ENCODE assay signal across 8 cellular contexts in the genomic region with DNA sequence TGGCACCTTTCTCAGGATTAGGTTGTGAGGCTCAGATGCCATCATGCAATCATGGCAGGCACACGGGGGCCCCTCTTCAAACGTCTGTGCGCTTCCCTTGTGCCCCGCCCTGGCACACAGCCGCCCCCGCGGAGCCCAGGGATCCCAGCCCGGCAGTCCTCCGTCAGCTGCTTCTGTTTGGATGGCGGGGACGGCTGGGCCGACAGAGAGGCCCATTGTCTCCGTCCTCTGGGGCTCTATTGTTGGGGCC. TPM values are rescaled to one million over a fixed set of nuclear protein-coding genes. Genes with fewer than 3 reads are reported as not detected.
DNase-seq lines count a peak whose midpoint lies in the region; ATAC-seq and TF ChIP-seq lines count a peak whose summit lies in the region.

No MANE protein-coding gene starts in this region.

- H3K27me3 ChIP-seq in SU-DHL-6 (ENCODE audit: low read length), result no peaks in the 10 kb centered on the region
- no peaks in the 10 kb centered on the region for H3K27me3 ChIP-seq in colonic mucosa
- H3K27me3 ChIP-seq in lower lobe of right lung (ENCODE audit: low read depth), result no peaks in the 10 kb centered on the region

- peaks cover 3% of the 10 kb centered on the region for H3K4me1 ChIP-seq in colonic mucosa
- peaks cover 18% of the 10 kb centered on the region for H3K4me1 ChIP-seq in lower lobe of right lung

- H3K9ac ChIP-seq in SU-DHL-6 (ENCODE audit: low read length), result peak overlapping the region; percentile 71
- H3K9ac ChIP-seq in colonic mucosa (ENCODE audit: low read depth in 2 of 2, low read length in 2 of 2), result peak overlapping the region; percentile 92 to 98

- peak overlapping the region; percentile 72 for H3K4me3 ChIP-seq in SU-DHL-6 (ENCODE audit: insufficient read depth, low read length, poor library complexity, severe bottlenecking)
- peak overlapping the region; percentile 61 for H3K4me3 ChIP-seq in colonic mucosa
- peak overlapping the region; percentile 81 for H3K4me3 ChIP-seq in lower lobe of right lung

- H3K4me2 ChIP-seq in SU-DHL-6 (ENCODE audit: low read depth, low read length, poor library complexity, severe bottlenecking), result peak overlapping the region; percentile 84

- no peaks in the 10 kb centered on the region for H4K20me1 ChIP-seq in SU-DHL-6 (ENCODE audit: low read depth, low read length)

- no peaks in the 10 kb centered on the region for H3F3A ChIP-seq in SU-DHL-6 (ENCODE audit: insufficient read depth)

- H3K36me3 ChIP-seq in SU-DHL-6 (ENCODE audit: low read length), result no peaks in the 10 kb centered on the region
- H3K36me3 ChIP-seq in colonic mucosa, result no peaks in the 10 kb centered on the region
- peaks cover 4% of the 10 kb centered on the region for H3K36me3 ChIP-seq in lower lobe of right lung

- no peaks in the 10 kb centered on the region for H3K9me3 ChIP-seq in SU-DHL-6 (ENCODE audit: insufficient read depth, low read length)
- no peaks in the 10 kb centered on the region for H3K9me3 ChIP-seq in colonic mucosa
- H3K9me3 ChIP-seq in lower lobe of right lung, result no peaks in the 10 kb centered on the region

- intact Hi-C loops in colonic mucosa (cut with DNase I) (no loop called here), lower lobe of right lung (cut with DNase I) (no loop called here)

- no peaks in the 10 kb centered on the region for H3K9me2 ChIP-seq in SU-DHL-6 (replicated peaks; ENCODE audit: insufficient read depth, low read length)

- TF ChIP-seq CTCF in SU-DHL-6 (IDR thresholded peaks at IDR 0.05; ENCODE audit: insufficient read depth, low read length, poor library complexity, severe bottlenecking) (no peak), colonic mucosa (IDR thresholded peaks at IDR 0.05) (no peak), lower lobe of right lung (IDR thresholded peaks at IDR 0.05) (no peak)

- peak; percentile 80 for DNase-seq in 8988T
- peak; percentile 57 for DNase-seq in colonic mucosa
- DNase-seq in lower lobe of right lung, result peak; percentile 68
- DNase-seq in stimulated activated CD4-positive, alpha-beta T cell treated with anti-CD3 and anti-CD28 coated beads, TNF-alpha, amount 100 ng/mL, for 48 hours (ENCODE audit: low read depth in 3 of 3), result peak in 2 of 3 donors; percentile 22 to 47
- no peak for DNase-seq in ureter (ENCODE audit: low spot score)

- H2AFZ ChIP-seq in SU-DHL-6 (ENCODE audit: low read depth, low read length, severe bottlenecking), result peak overlapping the region; percentile 100

- H3K27ac ChIP-seq in SU-DHL-6 (ENCODE audit: low read depth, low read length) (no peak overlapping the region), colonic mucosa (peak overlapping the region; percentile 75), lower lobe of right lung (peak overlapping the region; percentile 95)

- no peaks in the 10 kb centered on the region for H3K79me2 ChIP-seq in SU-DHL-6 (ENCODE audit: insufficient read depth, low read length)

- ATAC-seq in GM21723 (IDR thresholded peaks at IDR 0.05; ENCODE audit: unreplicated experiment) (peak; percentile 7), lower lobe of right lung (peak; percentile 34 to 63), HG03108 (IDR thresholded peaks at IDR 0.05; ENCODE audit: unreplicated experiment) (no peak)

RNA-seq across cellular contexts. Expression of a gene that starts 0.8 kb away (rescaled TPM):
- total RNA-seq in colonic mucosa (10 to 100 TPM; 24.0 to 36.1 TPM), lower lobe of right lung (18.2 TPM), ureter (17.4 TPM)

RNA-seq across cellular contexts. Expression of a gene that starts 59.1 kb away (rescaled TPM):
- total RNA-seq in colonic mucosa (10 to 100 TPM in 1 of 2 donors, 1 to 10 TPM in 1; 7.5 to 23.8 TPM), lower lobe of right lung (22.2 TPM), ureter (19.9 TPM)
